15 cellular contexts compared by ENCODE assay signal in the genomic region with DNA sequence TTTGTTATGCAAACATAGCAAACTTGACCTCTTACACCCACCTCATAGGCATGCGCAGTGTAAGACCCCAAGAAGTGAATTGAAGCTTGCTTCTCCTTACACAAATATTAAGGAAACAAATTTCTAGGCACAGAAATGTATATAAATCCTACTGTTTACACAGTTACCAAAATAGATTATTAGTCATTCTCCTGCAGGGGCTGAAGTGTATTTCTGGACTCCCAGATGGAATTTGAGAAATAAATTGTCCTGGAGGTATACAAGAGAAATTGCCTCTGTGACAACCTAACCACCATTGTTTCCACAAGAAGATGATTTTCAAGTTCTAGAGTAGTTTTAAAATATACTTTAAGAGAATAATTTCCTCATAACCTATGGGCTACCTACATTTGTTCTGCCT.
DNase-seq lines count a peak whose midpoint lies in the region; ATAC-seq and TF ChIP-seq lines count a peak whose summit lies in the region.
"Had no signal": no experiment of that assay in that cellular context is flagged by ENCODE, and none has a peak within 500 bp of the region (broad histone marks: within the 10 kb centered on the region; RNA-seq: fewer than 3 reads in every experiment).

No MANE protein-coding gene starts in this region.

- H3K18ac ChIP-seq in mesenchymal stem cell (ENCODE audit: low read depth in 1 of 2, low read length in 2 of 2), result no peak overlapping the region

- no peaks in the 10 kb centered on the region for H3K36me3 ChIP-seq in RWPE2 (ENCODE audit: low read depth)
- no peaks in the 10 kb centered on the region for H3K36me3 ChIP-seq in mesenchymal stem cell (ENCODE audit: control insufficient read depth in 1 of 2, insufficient read depth in 2 of 2, low read depth in 1 of 2, low read length in 2 of 2)
- no peaks in the 10 kb centered on the region for H3K36me3 ChIP-seq in suprapubic skin
- H3K36me3 ChIP-seq: BE2C, HAP-1 had no signal

- no peak overlapping the region for H2BK12ac ChIP-seq in mesenchymal stem cell (ENCODE audit: low read length in 2 of 2)

- peak; percentile 67 for ATAC-seq in RWPE2 (ENCODE audit: low read depth)
- ATAC-seq in activated CD4-positive, CD25-positive, alpha-beta regulatory T cell treated with anti-CD3 and anti-CD28 coated beads, Interleukin-2, amount 50 U/mL, for 24 hours, result no peak
- ATAC-seq: A549 had no signal

- no CpG with 5 or more reads among the region's 1 CpG for WGBS in mesenchymal stem cell
- 89% methylated on average over 1 of the region's 1 CpG for WGBS in suprapubic skin

- no peak overlapping the region for H2BK5ac ChIP-seq in mesenchymal stem cell (ENCODE audit: low read depth, low read length, poor library complexity, severe bottlenecking)

- peak; percentile 6 for DNase-seq in HPDE6-E6E7 (ENCODE audit: extremely low spot score)
- peak; percentile 29 for DNase-seq in M059J (ENCODE audit: low read depth)
- no peak for DNase-seq in RWPE2 (ENCODE audit: low spot score)
- DNase-seq in mesenchymal stem cell, result peak; percentile 65
- DNase-seq in G401 (ENCODE audit: low spot score), result no peak
- DNase-seq in dorsolateral prefrontal cortex, result no peak
- no peak for DNase-seq in suprapubic skin (ENCODE audit: low spot score in 2 of 2)
- DNase-seq: BE2C; CD4-positive, alpha-beta memory T cell; DND-41; GF-D8 had no signal

- H3K27me3 ChIP-seq in RWPE2 (ENCODE audit: insufficient read depth, poor library complexity, severe bottlenecking), result no peaks in the 10 kb centered on the region
- H3K27me3 ChIP-seq in mesenchymal stem cell (ENCODE audit: control insufficient read depth in 1 of 2, insufficient read depth in 1 of 2, low read length in 2 of 2), result no peaks in the 10 kb centered on the region
- no peaks in the 10 kb centered on the region for H3K27me3 ChIP-seq in dorsolateral prefrontal cortex
- H3K27me3 ChIP-seq in suprapubic skin, result no peaks in the 10 kb centered on the region
- H3K27me3 ChIP-seq: BE2C had no signal

- TF ChIP-seq EP300 in suprapubic skin (IDR thresholded peaks at IDR 0.05), result no peak

- no peak overlapping the region for H2BK120ac ChIP-seq in mesenchymal stem cell (ENCODE audit: low read depth, low read length)

- TF ChIP-seq CTCF in RWPE2 (IDR thresholded peaks at IDR 0.05; ENCODE audit: poor library complexity, severe bottlenecking) (no peak), dorsolateral prefrontal cortex (IDR thresholded peaks at IDR 0.05 in 54 of 56, conservative IDR thresholded peaks at IDR 0.05 in 2 of 56; ENCODE audit: low read depth in 1 of 56, partially characterized antibody in 56 of 56) (no peak), suprapubic skin (IDR thresholded peaks at IDR 0.05) (no peak)

- H3K9ac ChIP-seq in mesenchymal stem cell (ENCODE audit: low read length), result no peak overlapping the region

- no peak overlapping the region for H3K4ac ChIP-seq in mesenchymal stem cell (ENCODE audit: low read depth in 1 of 2, low read length in 2 of 2)

- no peak overlapping the region for H3K4me2 ChIP-seq in mesenchymal stem cell (ENCODE audit: low read length, poor library complexity, severe bottlenecking)
- H3K4me2 ChIP-seq: A549 had no signal

- in situ Hi-C loops in G401 (cut with HindIII; ENCODE audit: low sequenced_read_pairs), result no loop called here

- TF ChIP-seq POLR2A in suprapubic skin (IDR thresholded peaks at IDR 0.05), result no peak

- H2AK5ac ChIP-seq in mesenchymal stem cell (ENCODE audit: low read length, severe bottlenecking), result no peak overlapping the region

- H3K79me1 ChIP-seq in mesenchymal stem cell (replicated peaks; ENCODE audit: low read length, poor library complexity, severe bottlenecking), result no peaks in the 10 kb centered on the region

- H3K4me3 ChIP-seq in RWPE2 (ENCODE audit: severe bottlenecking) (no peak overlapping the region), mesenchymal stem cell (ENCODE audit: insufficient read depth in 1 of 2, low read depth in 1 of 2, low read length in 2 of 2) (no peak overlapping the region), dorsolateral prefrontal cortex (no peak overlapping the region), suprapubic skin (no peak overlapping the region)
- H3K4me3 ChIP-seq: A549, HAP-1 had no signal

- no peak overlapping the region for H3K14ac ChIP-seq in mesenchymal stem cell (ENCODE audit: low read length in 2 of 2)

- H3K23ac ChIP-seq in mesenchymal stem cell (ENCODE audit: low read length in 2 of 2), result no peak overlapping the region

- no peak overlapping the region for H4K8ac ChIP-seq in mesenchymal stem cell (ENCODE audit: low read length)

- no peak overlapping the region for H2AFZ ChIP-seq in mesenchymal stem cell (ENCODE audit: low read depth, low read length)

- intact Hi-C loops in dorsolateral prefrontal cortex (cut with DNase I), result no loop called here

- H4K91ac ChIP-seq in mesenchymal stem cell (ENCODE audit: low read length), result no peak overlapping the region

- H3K27ac ChIP-seq in RWPE2 (ENCODE audit: poor library complexity, severe bottlenecking) (no peak overlapping the region), mesenchymal stem cell (ENCODE audit: low read length, poor library complexity, severe bottlenecking) (no peak overlapping the region), dorsolateral prefrontal cortex (no peak overlapping the region), suprapubic skin (no peak overlapping the region)
- H3K27ac ChIP-seq: A549, C4-2B had no signal

- H2BK15ac ChIP-seq in mesenchymal stem cell (ENCODE audit: low read depth, poor library complexity, severe bottlenecking), result no peak overlapping the region

- H3K4me1 ChIP-seq in RWPE2 (ENCODE audit: insufficient read depth, poor library complexity, severe bottlenecking) (peaks cover 32% of the 10 kb centered on the region), mesenchymal stem cell (ENCODE audit: control insufficient read depth, insufficient read depth, low read depth, low read length) (no peaks in the 10 kb centered on the region), suprapubic skin (no peaks in the 10 kb centered on the region)
- H3K4me1 ChIP-seq: A549, BE2C, HAP-1 had no signal

- H3K9me3 ChIP-seq in RWPE2 (ENCODE audit: severe bottlenecking) (no peaks in the 10 kb centered on the region), mesenchymal stem cell (ENCODE audit: control insufficient read depth, low read length) (no peaks in the 10 kb centered on the region), suprapubic skin (no peaks in the 10 kb centered on the region)
- H3K9me3 ChIP-seq: A549, BE2C, HAP-1 had no signal

Comparison
In these comparisons a context has a peak if more than half of its experiments do, and no peak if none do; other contexts are left out.
1. DNase-seq: peak in HPDE6-E6E7 (single experiment), M059J (single experiment) and mesenchymal stem cell (single experiment); none in RWPE2 (single experiment), G401 (single experiment), dorsolateral prefrontal cortex (0 of 10) and suprapubic skin (0 of 2).